ENCODE assay signal across 2 cellular contexts in genomic region chr4:48801739-48802138, GRCh38.
TF ChIP-seq lines count a peak whose summit lies in the region.

No MANE protein-coding gene starts in this region.

TF ChIP-seq in endothelial cell of umbilical vein, 7 proteins besides CTCF, POLR2A, EP300 and RAD21 (continued from another document):
- TF ChIP-seq EZH2 (IDR thresholded peaks at IDR 0.05; ENCODE audit: borderline replicate concordance, low read depth, low read length, severe bottlenecking) (no peak), MYC (IDR thresholded peaks at IDR 0.05; ENCODE audit: low read depth, low read length) (no peak), POLR2AphosphoS5 (IDR thresholded peaks at IDR 0.05; ENCODE audit: insufficient read depth, low read depth, low read length) (peak; percentile 17)

TF ChIP-seq in GM12891, 5 proteins besides CTCF, POLR2A, EP300 and RAD21 (continued from another document):
- TF ChIP-seq TAF1 (IDR thresholded peaks at IDR 0.05; ENCODE audit: low read depth, low read length) = no peak
